Comparison of ENCODE assay signal across 8 cellular contexts in genomic region chr15:64045774-64046346, GRCh38. TPM values are rescaled to one million over a fixed set of nuclear protein-coding genes. Genes with fewer than 3 reads are reported as not detected.
A peak's percentile ranks its signal among the peaks of the same experiment; 100 is the strongest.
DNase-seq lines count a peak whose midpoint lies in the region; ATAC-seq and TF ChIP-seq lines count a peak whose summit lies in the region.

No MANE protein-coding gene starts in this region.

- peak overlapping the region; percentile 57 for H3K4me3 ChIP-seq in BJ (ENCODE audit: low read depth, low read length)
- peak overlapping the region; percentile 76 for H3K4me3 ChIP-seq in OCI-LY3 (ENCODE audit: low read length)
- H3K4me3 ChIP-seq in muscle layer of colon (ENCODE audit: low read depth in 1 of 2, low read length in 2 of 2): peak overlapping the region; percentile 32 to 39

- peaks cover 53% of the 10 kb centered on the region for H3K4me1 ChIP-seq in OCI-LY3 (ENCODE audit: low read length)
- H3K4me1 ChIP-seq in muscle layer of colon (ENCODE audit: insufficient read depth, low read length): peaks cover 5% of the 10 kb centered on the region

- no peaks in the 10 kb centered on the region for H4K20me1 ChIP-seq in OCI-LY3 (ENCODE audit: insufficient read depth, low read length)

- H3K9me3 ChIP-seq in OCI-LY3 (ENCODE audit: insufficient read depth, low read length) (no peaks in the 10 kb centered on the region), muscle layer of colon (ENCODE audit: low read length) (no peaks in the 10 kb centered on the region)

- H2AFZ ChIP-seq in OCI-LY3 (ENCODE audit: low read depth, low read length): peak overlapping the region; percentile 6; the same call in 1 of the 2 replicates

- POLR2A ChIA-PET in BJ (lab: Charles Lee): no interaction called here

- in situ Hi-C loops in GM13976 (cut with MboI; ENCODE audit: low sequenced_read_pairs, unreplicated experiment): no loop called here

- CTCF ChIA-PET in BJ (lab: Yijun Ruan, JAX): interaction anchor here (0.5 to 3.4 kb wide), 32 partner anchors 9 to 434 kb away, joined by 3 to 21 read pairs (median 5); no protein-coding TSS in a partner anchor

- DNase-seq in BJ (ENCODE audit: low read depth): no peak
- peak; percentile 69 for DNase-seq in ecto neural progenitor cell (ENCODE audit: low spot score)
- DNase-seq in NCI-H2081 treated with DMSO at 0.1 percent for 48 hours (lab: John Stamatoyannopoulos, UW): no peak
- no peak for DNase-seq in NCI-H1436 (lab: John Stamatoyannopoulos, UW)
- no peak for DNase-seq in GM13976 (ENCODE audit: low spot score)

- peak overlapping the region; percentile 96 for H3K4me2 ChIP-seq in OCI-LY3 (ENCODE audit: low read length)

- peak; percentile 15 for ATAC-seq in GM19467 (IDR thresholded peaks at IDR 0.05; ENCODE audit: unreplicated experiment)

- H3K36me3 ChIP-seq in BJ (ENCODE audit: control insufficient read depth, insufficient read depth, low read length): no peaks in the 10 kb centered on the region
- H3K36me3 ChIP-seq in OCI-LY3 (replicated peaks; ENCODE audit: low read depth, low read length): no peaks in the 10 kb centered on the region
- H3K36me3 ChIP-seq in muscle layer of colon (ENCODE audit: insufficient read depth, low read length): no peaks in the 10 kb centered on the region

- H3K9ac ChIP-seq in OCI-LY3 (ENCODE audit: low read length): peak overlapping the region; percentile 55
- H3K9ac ChIP-seq in muscle layer of colon (ENCODE audit: low read length): no peak overlapping the region

- H3K27ac ChIP-seq in OCI-LY3 (ENCODE audit: low read length) (peak overlapping the region; percentile 64; the same call in 1 of the 2 replicates), muscle layer of colon (ENCODE audit: low read depth, low read length) (no peak overlapping the region)

- no peaks in the 10 kb centered on the region for H3K27me3 ChIP-seq in BJ (ENCODE audit: control insufficient read depth, insufficient read depth, low read length)
- H3K27me3 ChIP-seq in OCI-LY3 (ENCODE audit: low read depth, low read length): no peaks in the 10 kb centered on the region
- no peaks in the 10 kb centered on the region for H3K27me3 ChIP-seq in muscle layer of colon (ENCODE audit: control insufficient read depth in 1 of 2, insufficient read depth in 2 of 2, low read length in 2 of 2)

- peaks cover 4% of the 10 kb centered on the region; the same call in 1 of the 2 replicates for H3K79me2 ChIP-seq in OCI-LY3 (ENCODE audit: low read length)

- TF ChIP-seq CTCF in BJ (IDR thresholded peaks at IDR 0.05; ENCODE audit: insufficient read depth, low read depth, low read length) (no peak), OCI-LY3 (IDR thresholded peaks at IDR 0.05; ENCODE audit: low read depth, low read length) (no peak), GM13976 (IDR thresholded peaks at IDR 0.05; ENCODE audit: borderline replicate concordance, control extremely low read depth, extremely low read depth, insufficient read depth, missing control alignments) (no peak)

RNA-seq across cellular contexts. Expression of gene DAPK2, which starts 0.4 kb away (rescaled TPM):
- 10.5 and 12.4 TPM in 2 replicates for polyA plus RNA-seq in BJ (2011; rRNA removed)
- polyA minus RNA-seq in BJ (2011; rRNA and poly(A)+ RNA removed): 8.1 and 16.4 TPM in 2 replicates

RNA-seq across cellular contexts. Expression of gene CIAO2A, which starts 47.8 kb away (rescaled TPM):
- polyA plus RNA-seq in BJ (2011; rRNA removed): 24.6 and 41.2 TPM in 2 replicates
- 4.0 and 4.6 TPM in 2 replicates for polyA minus RNA-seq in BJ (2011; rRNA and poly(A)+ RNA removed)

RNA-seq across cellular contexts. Expression of gene SNX1, which starts 49.9 kb away (rescaled TPM):
- polyA plus RNA-seq in BJ (2011; rRNA removed): 57.5 and 74.4 TPM in 2 replicates
- 41.2 and 59.1 TPM in 2 replicates for polyA minus RNA-seq in BJ (2011; rRNA and poly(A)+ RNA removed)
